ENCODE assay signal across 8 cellular contexts in genomic region chr18:43596106-43596712, GRCh38.
A peak's percentile ranks its signal among the peaks of the same experiment; 100 is the strongest.
DNase-seq lines count a peak whose midpoint lies in the region; ATAC-seq, FAIRE-seq and TF ChIP-seq lines count a peak whose summit lies in the region.

No MANE protein-coding gene starts in this region.

- FAIRE-seq in astrocyte (lab: Jason Lieb, UNC), result peak; percentile 58

- intact Hi-C loops in activated CD4-positive, alpha-beta T cell treated with anti-CD3 and anti-CD28 coated beads, Interleukin-2, amount 10 ng/mL, durations not matched to agents 24 days and 14 days (cut with micrococcal nuclease), result no loop called here

- no peaks in the 10 kb centered on the region for H3K4me1 ChIP-seq in astrocyte (ENCODE audit: insufficient read depth, low read length)

- H3K36me3 Mint-ChIP-seq in astrocyte (ENCODE audit: low read depth, unreplicated experiment), result no peaks in the 10 kb centered on the region
- no peaks in the 10 kb centered on the region for H3K36me3 Mint-ChIP-seq in activated CD4-positive, alpha-beta T cell treated with anti-CD3 and anti-CD28 coated beads, Interleukin-2, amount 10 ng/mL, durations not matched to agents 24 days and 14 days (ENCODE audit: low read depth)

- no peak overlapping the region for H3K27ac ChIP-seq in astrocyte (ENCODE audit: low read depth, low read length)

- peak; percentile 46 for TF ChIP-seq CTCF in astrocyte (IDR thresholded peaks at IDR 0.05; ENCODE audit: insufficient read depth, low read depth, low read length)

- no peaks in the 10 kb centered on the region for H3K9me3 Mint-ChIP-seq in astrocyte (ENCODE audit: unreplicated experiment)
- no peaks in the 10 kb centered on the region for H3K9me3 Mint-ChIP-seq in activated CD4-positive, alpha-beta T cell treated with anti-CD3 and anti-CD28 coated beads, Interleukin-2, amount 10 ng/mL, durations not matched to agents 24 days and 14 days

- no peaks in the 10 kb centered on the region for H3K27me3 Mint-ChIP-seq in astrocyte (ENCODE audit: low read depth, unreplicated experiment)
- no peaks in the 10 kb centered on the region for H3K27me3 Mint-ChIP-seq in activated CD4-positive, alpha-beta T cell treated with anti-CD3 and anti-CD28 coated beads, Interleukin-2, amount 10 ng/mL, durations not matched to agents 24 days and 14 days

- no peak overlapping the region for H3K27ac Mint-ChIP-seq in astrocyte (ENCODE audit: unreplicated experiment)
- H3K27ac Mint-ChIP-seq in activated CD4-positive, alpha-beta T cell treated with anti-CD3 and anti-CD28 coated beads, Interleukin-2, amount 10 ng/mL, durations not matched to agents 24 days and 14 days, result no peak overlapping the region

- H3K4me3 Mint-ChIP-seq in astrocyte (ENCODE audit: unreplicated experiment), result no peak overlapping the region
- H3K4me3 Mint-ChIP-seq in activated CD4-positive, alpha-beta T cell treated with anti-CD3 and anti-CD28 coated beads, Interleukin-2, amount 10 ng/mL, durations not matched to agents 24 days and 14 days, result no peak overlapping the region

- H2AFZ ChIP-seq in astrocyte (ENCODE audit: low read depth, low read length), result no peak overlapping the region

- H3K9me3 ChIP-seq in astrocyte (ENCODE audit: insufficient read depth, low read depth, low read length), result no peaks in the 10 kb centered on the region

- no peak overlapping the region for H3K9ac ChIP-seq in astrocyte (ENCODE audit: low read length)

- no peaks in the 10 kb centered on the region for H3K79me2 ChIP-seq in astrocyte (ENCODE audit: insufficient read depth, low read length)

- H3K4me1 Mint-ChIP-seq in astrocyte (ENCODE audit: low read depth, unreplicated experiment), result no peaks in the 10 kb centered on the region
- no peaks in the 10 kb centered on the region for H3K4me1 Mint-ChIP-seq in activated CD4-positive, alpha-beta T cell treated with anti-CD3 and anti-CD28 coated beads, Interleukin-2, amount 10 ng/mL, durations not matched to agents 24 days and 14 days

- DNase-seq in NOMO-1 treated with DMSO at 0.1 percent for 48 hours (lab: John Stamatoyannopoulos, UW; ENCODE audit: unreplicated experiment) (peak; percentile 29), NOMO-1 treated with dmso at 0.1 percent for 144 hours (lab: John Stamatoyannopoulos, UW; ENCODE audit: unreplicated experiment) (no peak), NCI-H146 treated with DMSO at 0.1 percent for 48 hours (lab: John Stamatoyannopoulos, UW; ENCODE audit: unreplicated experiment) (peak; percentile 89), astrocyte (ENCODE audit: low read depth) (peak; percentile 24), left lobe of liver (ENCODE audit: low spot score) (no peak)
- DNase-seq in stimulated activated CD4-positive, alpha-beta T cell treated with anti-CD3 and anti-CD28 coated beads, Interleukin-15, amount 100 ng/mL, for 24 hours, result no peak
- no peak for DNase-seq in activated CD4-positive, alpha-beta T cell treated with anti-CD3 and anti-CD28 coated beads, Interleukin-2, amount 10 ng/mL, durations not matched to agents 24 days and 14 days

- ATAC-seq in HG02798 (IDR thresholded peaks at IDR 0.05; ENCODE audit: poor library complexity, unreplicated experiment) (peak; percentile 83), left lobe of liver (peak; percentile 85)

- H3K27me3 ChIP-seq in astrocyte (ENCODE audit: insufficient read depth, low read length), result no peaks in the 10 kb centered on the region

- no peak overlapping the region for H3K4me2 ChIP-seq in astrocyte (ENCODE audit: low read length)

- H3K4me3 ChIP-seq in astrocyte (ENCODE audit: insufficient read depth, low read depth, low read length), result no peak overlapping the region

- H3K36me3 ChIP-seq in astrocyte (ENCODE audit: insufficient read depth, low read length), result no peaks in the 10 kb centered on the region

- no peaks in the 10 kb centered on the region for H4K20me1 ChIP-seq in astrocyte (ENCODE audit: insufficient read depth, low read length)

Comparison
In these comparisons a context has a peak if more than half of its experiments do, and no peak if none do; other contexts are left out.
1. DNase-seq: peak in NOMO-1 treated with DMSO at 0.1 percent for 48 hours (single experiment), NCI-H146 treated with DMSO at 0.1 percent for 48 hours (single experiment) and astrocyte (single experiment); none in NOMO-1 treated with dmso at 0.1 percent for 144 hours (single experiment), left lobe of liver (single experiment), stimulated activated CD4-positive, alpha-beta T cell treated with anti-CD3 and anti-CD28 coated beads, Interleukin-15, amount 100 ng/mL, for 24 hours (single experiment) and activated CD4-positive, alpha-beta T cell treated with anti-CD3 and anti-CD28 coated beads, Interleukin-2, amount 10 ng/mL, durations not matched to agents 24 days and 14 days (single experiment).